10 cellular contexts compared by ENCODE assay signal in genomic region chr5:10702040-10702629, GRCh38. TPM values are rescaled to one million over a fixed set of nuclear protein-coding genes. Genes with fewer than 3 reads are reported as not detected.
DNase-seq lines count a peak whose midpoint lies in the region; ATAC-seq and TF ChIP-seq lines count a peak whose summit lies in the region.
"Had no signal": no experiment of that assay in that cellular context is flagged by ENCODE, and none has a peak within 500 bp of the region (broad histone marks: within the 10 kb centered on the region; RNA-seq: fewer than 3 reads in every experiment).

No MANE protein-coding gene starts in this region.

- H3K79me2 ChIP-seq in GM23248 (ENCODE audit: insufficient read depth) (peaks cover 53% of the 10 kb centered on the region), smooth muscle cell (ENCODE audit: low read depth) (peaks cover 34% of the 10 kb centered on the region)

- DNase-seq in GM23248 (peak; percentile 89), T1000 (lab: John Stamatoyannopoulos, UW) (peak; percentile 56), foreskin fibroblast (peak; percentile 94 to 95), smooth muscle cell (lab: John Stamatoyannopoulos, UW; ENCODE audit: unreplicated experiment) (peak; percentile 17), NCI-H345 treated with DMSO at 0.1 percent for 48 hours (lab: John Stamatoyannopoulos, UW; ENCODE audit: unreplicated experiment) (no peak)
- DNase-seq in activated T-cell treated with anti-CD3 and anti-CD28 coated beads, Interleukin-2, amount 50 U/mL, for 4 hours, result no peak
- no peak for DNase-seq in activated T-cell treated with anti-CD3 and anti-CD28 coated beads, Interleukin-2, amount 50 U/mL, for 1 hour

- H3K9ac ChIP-seq in GM23248 (0 out of 2 replicates have a peak overlapping the region, but pooled peaks have one; percentile 5), smooth muscle cell (ENCODE audit: low read depth) (peak overlapping the region; percentile 42)

- peaks cover 49% of the 10 kb centered on the region for H3K4me1 ChIP-seq in GM23248 (ENCODE audit: insufficient read depth)
- no peaks in the 10 kb centered on the region for H3K4me1 ChIP-seq in smooth muscle cell (ENCODE audit: low read depth)

- H3K9me3 ChIP-seq in GM23248 (ENCODE audit: low read depth) (no peaks in the 10 kb centered on the region), smooth muscle cell (replicated peaks; ENCODE audit: low read depth) (no peaks in the 10 kb centered on the region)

- H3K36me3 ChIP-seq in GM23248 (ENCODE audit: low read depth), result no peaks in the 10 kb centered on the region
- no peaks in the 10 kb centered on the region for H3K36me3 ChIP-seq in smooth muscle cell (ENCODE audit: low read depth)

- H3K36me3 Mint-ChIP-seq in activated T-cell treated with anti-CD3 and anti-CD28 coated beads, Interleukin-2, amount 50 U/mL, for 4 hours (ENCODE audit: insufficient read depth), result peaks cover 8% of the 10 kb centered on the region

- H4K20me1 ChIP-seq in GM23248 (ENCODE audit: insufficient read depth), result no peaks in the 10 kb centered on the region
- peaks cover 99% of the 10 kb centered on the region for H4K20me1 ChIP-seq in smooth muscle cell (ENCODE audit: low read depth)

- in situ Hi-C loops in GM23248 (cut with MboI), result no loop called here

- ATAC-seq in activated T-cell treated with anti-CD3 and anti-CD28 coated beads, Interleukin-2, amount 50 U/mL, for 4 hours, result no peak
- ATAC-seq in HG02623 (IDR thresholded peaks at IDR 0.05; ENCODE audit: unreplicated experiment), result no peak
- ATAC-seq: stimulated activated memory B cell treated with anti-CD40 and anti-IgM and Interleukin-4, amounts not matched to agents 10 μg/mL and 1 μg/mL and 100 μg/mL, for 72 hours had no signal

- no peaks in the 10 kb centered on the region for H3K27me3 Mint-ChIP-seq in activated T-cell treated with anti-CD3 and anti-CD28 coated beads, Interleukin-2, amount 50 U/mL, for 4 hours (ENCODE audit: low read depth)
- H3K27me3 Mint-ChIP-seq: progenitor cell of endocrine pancreas; stimulated activated memory B cell treated with anti-CD40 and anti-IgM and Interleukin-4, amounts not matched to agents 10 μg/mL and 1 μg/mL and 100 μg/mL, for 72 hours had no signal

- H3K4me2 ChIP-seq in GM23248 (ENCODE audit: unreplicated experiment) (peak overlapping the region; percentile 54), smooth muscle cell (peak overlapping the region; percentile 73)

- H3K9me2 ChIP-seq in GM23248 (ENCODE audit: insufficient read depth), result no peaks in the 10 kb centered on the region

- no peaks in the 10 kb centered on the region for H3K27me3 ChIP-seq in GM23248 (replicated peaks; ENCODE audit: insufficient read depth)
- H3K27me3 ChIP-seq in smooth muscle cell (ENCODE audit: low read depth), result no peaks in the 10 kb centered on the region

- H3K4me3 Mint-ChIP-seq in activated T-cell treated with anti-CD3 and anti-CD28 coated beads, Interleukin-2, amount 50 U/mL, for 4 hours, result no peak overlapping the region
- H3K4me3 Mint-ChIP-seq: stimulated activated memory B cell treated with anti-CD40 and anti-IgM and Interleukin-4, amounts not matched to agents 10 μg/mL and 1 μg/mL and 100 μg/mL, for 72 hours had no signal

- H3F3A ChIP-seq in GM23248 (ENCODE audit: insufficient read depth) (peaks cover 40% of the 10 kb centered on the region), smooth muscle cell (ENCODE audit: low read depth) (peaks cover 25% of the 10 kb centered on the region)

- TF ChIP-seq CTCF in foreskin fibroblast (IDR thresholded peaks at IDR 0.05; ENCODE audit: low read depth, low read length) (no peak), smooth muscle cell (IDR thresholded peaks at IDR 0.05; ENCODE audit: borderline replicate concordance, insufficient read depth, poor library complexity, severe bottlenecking) (no peak)

- no peaks in the 10 kb centered on the region for H3K9me3 Mint-ChIP-seq in activated T-cell treated with anti-CD3 and anti-CD28 coated beads, Interleukin-2, amount 50 U/mL, for 4 hours
- H3K9me3 Mint-ChIP-seq: stimulated activated memory B cell treated with anti-CD40 and anti-IgM and Interleukin-4, amounts not matched to agents 10 μg/mL and 1 μg/mL and 100 μg/mL, for 72 hours had no signal

- H3K27ac ChIP-seq in GM23248 (peak overlapping the region; percentile 59), smooth muscle cell (ENCODE audit: low read depth) (peak overlapping the region; percentile 89)

- H3K4me1 Mint-ChIP-seq in activated T-cell treated with anti-CD3 and anti-CD28 coated beads, Interleukin-2, amount 50 U/mL, for 4 hours (ENCODE audit: low read depth), result peaks cover 37% of the 10 kb centered on the region

- H2AFZ ChIP-seq in GM23248, result no peak overlapping the region
- no peak overlapping the region for H2AFZ ChIP-seq in smooth muscle cell (ENCODE audit: low read depth)

- H3K4me3 ChIP-seq in GM23248 (no peak overlapping the region), foreskin fibroblast (ENCODE audit: low read depth in 1 of 2, low read length in 2 of 2) (no peak overlapping the region), smooth muscle cell (no peak overlapping the region)

- WGBS in GM23248 (ENCODE audit: low coverage in 1 of 2, low lambda C conversion rate in 2 of 2, missing lambda C conversion rate in 2 of 2), 2 experiments, result 39% methylated on average over 9 of the region's 9 CpGs
- 7% methylated on average over 9 of the region's 9 CpGs for WGBS in smooth muscle cell (ENCODE audit: low lambda C conversion rate)

RNA-seq across cellular contexts. Expression of gene DAP, which starts 58.9 kb away (rescaled TPM):
- total RNA-seq in GM23248 (2014; rRNA removed; shearing (Covaris generic)), result 37.9 and 52.9 TPM in 2 replicates
- polyA plus RNA-seq in GM23248 (2016; fragmentation: Nextera tagmentation; extraction: Ambion mirVana) (255 and 259 TPM in 2 replicates), smooth muscle cell (160 and 190 TPM in 2 replicates)
- total RNA-seq in smooth muscle cell, result 52.3 and 63.7 TPM in 2 replicates
- 10 to 100 TPM; 40.2 to 46.1 (median 42.7) TPM for total RNA-seq in activated T-cell treated with anti-CD3 and anti-CD28 coated beads, Interleukin-2, amount 50 U/mL, for 4 hours

Comparison
In these comparisons a context has a peak if more than half of its experiments do, and no peak if none do; other contexts are left out.
1. DNase-seq: peak in GM23248 (single experiment), T1000 (single experiment), foreskin fibroblast (2 of 2) and smooth muscle cell (single experiment); none in activated T-cell treated with anti-CD3 and anti-CD28 coated beads, Interleukin-2, amount 50 U/mL, for 4 hours (single experiment), activated T-cell treated with anti-CD3 and anti-CD28 coated beads, Interleukin-2, amount 50 U/mL, for 1 hour (single experiment) and NCI-H345 treated with DMSO at 0.1 percent for 48 hours (single experiment).